8 cellular contexts compared by ENCODE assay signal in the genomic region with DNA sequence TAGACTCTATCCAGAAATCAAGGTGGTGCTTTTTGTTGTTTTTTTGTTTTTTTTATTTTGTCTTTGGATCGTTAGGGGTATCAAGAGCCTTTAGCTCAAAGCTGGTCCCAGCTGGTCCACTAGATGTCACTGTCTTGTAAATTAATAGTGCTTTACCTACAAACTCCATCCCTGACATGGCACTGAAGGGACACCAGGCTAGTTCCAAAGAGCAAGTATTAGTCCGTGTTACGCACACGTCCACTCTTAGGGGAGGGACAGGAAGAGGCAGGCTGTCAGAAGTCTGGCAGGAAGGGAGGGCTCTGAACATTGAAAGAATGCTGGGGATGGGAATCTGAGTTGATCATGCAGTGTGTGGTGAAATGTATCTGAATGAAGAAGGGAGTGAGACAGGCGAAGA.
DNase-seq lines count a peak whose midpoint lies in the region; ATAC-seq and TF ChIP-seq lines count a peak whose summit lies in the region.

No MANE protein-coding gene starts in this region.

- POLR2A ChIA-PET in CD8-positive, alpha-beta memory T cell (lab: Charles Lee): no interaction called here

- ATAC-seq in GM18498 (IDR thresholded peaks at IDR 0.05; ENCODE audit: unreplicated experiment): peak; percentile 96
- peak; percentile 78 for ATAC-seq in HG02678 (IDR thresholded peaks at IDR 0.05; ENCODE audit: unreplicated experiment)
- ATAC-seq in aorta (ENCODE audit: low FRiP score): no peak

- H3K36me3 ChIP-seq in WERI-Rb-1: no peaks in the 10 kb centered on the region
- no peaks in the 10 kb centered on the region for H3K36me3 ChIP-seq in CD8-positive, alpha-beta memory T cell (ENCODE audit: insufficient read depth, low read length)
- no peaks in the 10 kb centered on the region for H3K36me3 ChIP-seq in aorta (ENCODE audit: control insufficient read depth in 1 of 2, insufficient read depth in 2 of 2, low read length in 1 of 2)

- no peak overlapping the region for H3K27ac Mint-ChIP-seq in CD8-positive, alpha-beta memory T cell

- WGBS in aorta, 2 donors: 24 to 26% methylated on average over 5 of the region's 5 CpGs

- peak; percentile 43 for DNase-seq in AG09309 (ENCODE audit: low read depth)
- peak; percentile 18 for DNase-seq in NCI-H1105 (lab: John Stamatoyannopoulos, UW)
- DNase-seq in WERI-Rb-1: peak; percentile 68
- peak; percentile 63 for DNase-seq in islet precursor cell
- no peak for DNase-seq in CD8-positive, alpha-beta memory T cell
- DNase-seq in aorta: no peak

- H3K9me3 ChIP-seq in WERI-Rb-1 (ENCODE audit: severe bottlenecking): no peaks in the 10 kb centered on the region
- no peaks in the 10 kb centered on the region for H3K9me3 ChIP-seq in CD8-positive, alpha-beta memory T cell (ENCODE audit: low read length)
- H3K9me3 ChIP-seq in aorta (ENCODE audit: control insufficient read depth, low read length): no peaks in the 10 kb centered on the region

- H3K36me3 Mint-ChIP-seq in CD8-positive, alpha-beta memory T cell: no peaks in the 10 kb centered on the region

- H3K27me3 Mint-ChIP-seq in CD8-positive, alpha-beta memory T cell: peaks cover 0 to 6% of the 10 kb centered on the region in 2 donors

- H3K27me3 ChIP-seq in WERI-Rb-1 (ENCODE audit: insufficient read depth, low read depth, severe bottlenecking): no peaks in the 10 kb centered on the region
- no peaks in the 10 kb centered on the region for H3K27me3 ChIP-seq in CD8-positive, alpha-beta memory T cell (ENCODE audit: insufficient read depth, low read length, poor library complexity, severe bottlenecking)
- no peaks in the 10 kb centered on the region for H3K27me3 ChIP-seq in aorta (ENCODE audit: control insufficient read depth in 1 of 2, insufficient read depth in 2 of 2, low read length in 1 of 2)

- no peak overlapping the region for H3K4me3 Mint-ChIP-seq in CD8-positive, alpha-beta memory T cell

- H3K4me1 ChIP-seq in CD8-positive, alpha-beta memory T cell (ENCODE audit: insufficient read depth, low read length): no peaks in the 10 kb centered on the region
- no peaks in the 10 kb centered on the region for H3K4me1 ChIP-seq in aorta (ENCODE audit: control insufficient read depth in 1 of 2, insufficient read depth in 2 of 2, low read length in 2 of 2)

- intact Hi-C loops in aorta (cut with DNase I): no loop called here

- no peak overlapping the region for H3K4me3 ChIP-seq in AG09309 (ENCODE audit: control insufficient read depth, low read depth, low read length)
- H3K4me3 ChIP-seq in WERI-Rb-1 (ENCODE audit: low read depth, low read length): no peak overlapping the region
- H3K4me3 ChIP-seq in CD8-positive, alpha-beta memory T cell (ENCODE audit: low read length): no peak overlapping the region
- H3K4me3 ChIP-seq in aorta (ENCODE audit: low read length in 2 of 2): no peak overlapping the region

- peak; percentile 64 for TF ChIP-seq CTCF in AG09309 (IDR thresholded peaks at IDR 0.05; ENCODE audit: control insufficient read depth, insufficient read depth, low read depth, low read length, missing control alignments)
- TF ChIP-seq CTCF in WERI-Rb-1 (IDR thresholded peaks at IDR 0.05; ENCODE audit: low read depth, low read length): peak; percentile 75

- H3K27ac ChIP-seq in WERI-Rb-1 (no peak overlapping the region), aorta (ENCODE audit: low read depth in 1 of 2, low read length in 2 of 2) (no peak overlapping the region)
- no peak overlapping the region for H3K27ac ChIP-seq in CD8-positive, alpha-beta memory T cell (ENCODE audit: low read depth, low read length)

- no peaks in the 10 kb centered on the region for H3K9me3 Mint-ChIP-seq in CD8-positive, alpha-beta memory T cell

- CTCF ChIA-PET in CD8-positive, alpha-beta memory T cell (lab: Charles Lee): interaction anchor here (1.5 kb wide), 1 partner anchor 56 kb away, joined by 3 read pairs; no protein-coding TSS in a partner anchor

- no peaks in the 10 kb centered on the region for H3K4me1 Mint-ChIP-seq in CD8-positive, alpha-beta memory T cell

Comparison
In these comparisons a context has a peak if more than half of its experiments do, and no peak if none do; other contexts are left out.
1. DNase-seq: peak in AG09309 (single experiment), NCI-H1105 (single experiment), WERI-Rb-1 (single experiment) and islet precursor cell (single experiment); none in CD8-positive, alpha-beta memory T cell (0 of 5) and aorta (0 of 2).